1 cellular context compared by ENCODE assay signal in genomic region chr15:82749951-82750830, GRCh38.
TF ChIP-seq lines count a peak whose summit lies in the region.

No MANE protein-coding gene starts in this region.

TF ChIP-seq in K562, 482 proteins besides CTCF, POLR2A, EP300 and RAD21 (continued from another document and continues in another):
- TF ChIP-seq STAT6 (CRISPR knock-in tag; IDR thresholded peaks at IDR 0.05) (no peak), ZC3H4 (CRISPR knock-in tag; IDR thresholded peaks at IDR 0.05; ENCODE audit: borderline replicate concordance) (no peak), MAFK (IDR thresholded peaks at IDR 0.05; ENCODE audit: low read length) (no peak), ZNF592 (IDR thresholded peaks at IDR 0.05) (no peak), SMAD3 (CRISPR knock-in tag; conservative IDR thresholded peaks at IDR 0.05) (no peak), CTCFL (IDR thresholded peaks at IDR 0.05; ENCODE audit: borderline replicate concordance, insufficient read depth, low read depth, low read length, poor library complexity, severe bottlenecking) (no peak), GABPB2 (CRISPR knock-in tag; conservative IDR thresholded peaks at IDR 0.05) (no peak), TGIF2 (CRISPR knock-in tag; IDR thresholded peaks at IDR 0.05) (no peak), RBM15 (IDR thresholded peaks at IDR 0.05; ENCODE audit: insufficient read depth, low read length) (no peak), NR2C2 (CRISPR knock-in tag; IDR thresholded peaks at IDR 0.05) (peak; percentile 17; the same call in 1 of the 2 replicates), NR2C2 (tag; IDR thresholded peaks at IDR 0.05) (peak; percentile 10), ELF1 (tag; IDR thresholded peaks at IDR 0.05) (no peak; the same call in 1 of the 2 replicates), E2F8 (IDR thresholded peaks at IDR 0.05; ENCODE audit: low read depth, partially characterized antibody) (peak; percentile 87), ZNF282 (CRISPR knock-in tag; IDR thresholded peaks at IDR 0.05) (no peak), PHTF2 (CRISPR knock-in tag; IDR thresholded peaks at IDR 0.05) (no peak), NUFIP1 (IDR thresholded peaks at IDR 0.05; ENCODE audit: partially characterized antibody) (no peak), CCAR2 (IDR thresholded peaks at IDR 0.05; ENCODE audit: low read depth, low read length) (no peak), TRIM28 (IDR thresholded peaks at IDR 0.05) (no peak), HDAC6 (IDR thresholded peaks at IDR 0.05; ENCODE audit: low read depth, low read length) (no peak), ATF7 (IDR thresholded peaks at IDR 0.05) (peak; percentile 88), HMBOX1 (IDR thresholded peaks at IDR 0.05) (no peak), GABPA (tag; conservative IDR thresholded peaks at IDR 0.05; ENCODE audit: low read depth) (peak; percentile 97), ZNF277 (CRISPR knock-in tag; IDR thresholded peaks at IDR 0.05; ENCODE audit: borderline replicate concordance) (no peak), RNF219 (CRISPR knock-in tag; IDR thresholded peaks at IDR 0.05) (no peak), ZBTB12 (CRISPR knock-in tag; IDR thresholded peaks at IDR 0.05) (0 out of 2 replicates have a peak, but pooled peaks have one; percentile 12), ETV5 (CRISPR knock-in tag; IDR thresholded peaks at IDR 0.05; ENCODE audit: low read depth) (no peak; the same call in 1 of the 2 replicates), ZNF644 (tag; IDR thresholded peaks at IDR 0.05; ENCODE audit: low read depth) (no peak; the same call in 1 of the 2 replicates), CREB1 (IDR thresholded peaks at IDR 0.05) (peak; percentile 60), CREB1 (CRISPR knock-in tag; IDR thresholded peaks at IDR 0.05) (peak; percentile 75; the same call in 1 of the 2 replicates), PTBP1 (IDR thresholded peaks at IDR 0.05; ENCODE audit: low read depth, low read length) (no peak), MYC (IDR thresholded peaks at IDR 0.05; ENCODE audit: low read depth, low read length) (peak; percentile 96), MYC (CRISPR knock-in tag; IDR thresholded peaks at IDR 0.05; ENCODE audit: borderline replicate concordance, low read depth) (peak; percentile 33; the same call in 1 of the 2 replicates), NR3C1 (CRISPR knock-in tag; IDR thresholded peaks at IDR 0.05) (no peak), RREB1 (CRISPR knock-in tag; IDR thresholded peaks at IDR 0.05) (no peak)
